9 cellular contexts compared by ENCODE assay signal in the genomic region with DNA sequence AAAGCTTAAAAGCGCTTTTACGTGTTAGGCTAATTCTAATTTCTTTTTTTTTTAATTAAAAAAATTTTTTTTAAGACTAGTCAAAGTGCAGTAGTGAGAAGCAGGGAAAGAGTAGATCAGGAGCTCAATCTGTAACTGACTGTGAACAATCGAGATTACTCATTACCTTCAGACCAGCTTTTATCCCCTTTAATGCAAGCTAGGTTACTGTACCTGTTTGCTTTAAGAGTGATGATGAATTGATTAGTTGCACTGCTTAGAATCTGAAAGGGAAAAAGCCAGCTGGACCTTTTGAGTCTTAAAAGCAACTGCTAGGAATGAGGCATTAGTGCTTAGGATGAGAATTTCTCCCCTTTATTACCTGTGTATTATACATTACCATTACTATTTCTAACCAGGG.
"Had no signal": no experiment of that assay in that cellular context is flagged by ENCODE, and none has a peak within 500 bp of the region (broad histone marks: within the 10 kb centered on the region; RNA-seq: fewer than 3 reads in every experiment).

No MANE protein-coding gene starts in this region.

- H3K27ac ChIP-seq: HL-60, KMS-11 had no signal

- H3K9ac ChIP-seq: KMS-11 had no signal

- H3K4me3 ChIP-seq: HAP-1 had no signal

- H3K9me3 ChIP-seq: HAP-1 had no signal

- DNase-seq: GOT3, H7, HFFc6, KBM-7 had no signal

- FAIRE-seq: HepG2 had no signal

- ATAC-seq: HCT116, HepG2 had no signal
